ENCODE assay signal across 19 cellular contexts in the genomic region with DNA sequence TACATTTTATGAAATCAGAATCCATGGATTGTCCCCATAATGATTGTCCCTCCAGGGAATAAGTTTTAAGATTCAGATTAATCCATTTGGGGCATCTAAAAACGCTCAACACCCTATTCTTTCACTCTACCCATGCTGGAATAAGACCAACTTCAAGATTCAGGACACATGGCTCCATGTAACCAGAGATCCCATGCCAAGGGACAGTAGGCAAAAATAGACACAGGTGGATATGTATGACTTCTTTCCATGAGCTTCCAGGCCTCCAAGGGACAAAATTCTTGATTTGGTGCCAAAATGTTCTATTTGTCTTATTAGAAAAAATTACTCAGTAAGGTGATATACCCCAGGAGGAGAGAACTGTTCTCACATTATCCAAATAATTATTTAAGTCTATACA.
DNase-seq lines count a peak whose midpoint lies in the region; ATAC-seq and TF ChIP-seq lines count a peak whose summit lies in the region.
"Had no signal": no experiment of that assay in that cellular context is flagged by ENCODE, and none has a peak within 500 bp of the region (broad histone marks: within the 10 kb centered on the region; RNA-seq: fewer than 3 reads in every experiment).

No MANE protein-coding gene starts in this region.

- no peak overlapping the region for H2AFZ ChIP-seq in PC-3 (ENCODE audit: low read length)

- H3K4me3 ChIP-seq in PC-3 (ENCODE audit: low read length) (no peak overlapping the region), psoas muscle (no peak overlapping the region)
- H3K4me3 ChIP-seq: A549; BLaER1 treated with 17β-estradiol and CSF1 and Interleukin-3, amounts not matched to agents 10 nM and 100 nM; GM12878 had no signal

- DNase-seq in G401 (ENCODE audit: low spot score) (peak; percentile 75), PC-3 (peak; percentile 35), cerebellum (ENCODE audit: low spot score) (peak; percentile 68), psoas muscle (no peak), 8988T (no peak), ecto neural progenitor cell (ENCODE audit: low spot score) (no peak)
- DNase-seq: AML-193; Caco-2; Calu3; CD4-positive, alpha-beta T cell; CD8-positive, alpha-beta T cell; DMS79 treated with DMSO at 0.1 percent for 48 hours; GDM1 had no signal

- no peaks in the 10 kb centered on the region for H3K27me3 ChIP-seq in PC-3 (ENCODE audit: low read length)
- H3K27me3 ChIP-seq in psoas muscle (ENCODE audit: insufficient read depth in 3 of 3, low read length in 2 of 3), result no peaks in the 10 kb centered on the region
- H3K27me3 ChIP-seq: BLaER1 treated with 17β-estradiol and CSF1 and Interleukin-3, amounts not matched to agents 10 nM and 100 nM had no signal

- H3K9me3 ChIP-seq in PC-3 (ENCODE audit: low read length) (no peaks in the 10 kb centered on the region), psoas muscle (no peaks in the 10 kb centered on the region)
- H3K9me3 ChIP-seq: A549, Caco-2 had no signal

- POLR2A ChIA-PET in PC-3 (lab: Charles Lee; ENCODE audit: unreplicated experiment), result no interaction called here

- intact Hi-C loops in PC-3 (cut with micrococcal nuclease), result no loop called here
- intact Hi-C loops in psoas muscle (cut with DNase I), result no loop called here

- no TSS peak for BruUV-seq in PC-3 (replicated peaks; lab: Mats Ljungman, UMichigan)

- H3K4me1 ChIP-seq in PC-3 (ENCODE audit: insufficient read depth, low read length) (peaks cover 31% of the 10 kb centered on the region), psoas muscle (peaks cover 7% of the 10 kb centered on the region)

- 0 out of 2 replicates have a peak, but pooled peaks cover 5% of the 10 kb centered on the region for H3K9me2 ChIP-seq in PC-3 (replicated peaks; ENCODE audit: low read length)

- TF ChIP-seq CTCF in PC-3 (conservative IDR thresholded peaks at IDR 0.05; ENCODE audit: low read depth, low read length), result no peak
- TF ChIP-seq CTCF in psoas muscle (IDR thresholded peaks at IDR 0.05), result no peak

- CTCF ChIA-PET in PC-3 (lab: Charles Lee), result no interaction called here

- no peaks in the 10 kb centered on the region for H3F3A ChIP-seq in PC-3 (ENCODE audit: low read length, unreplicated experiment)

- ATAC-seq in PC-3 (no peak), psoas muscle (peak; percentile 74 to 84 (median 81)), GM18517 (IDR thresholded peaks at IDR 0.05; ENCODE audit: unreplicated experiment) (no peak), HG03432 (IDR thresholded peaks at IDR 0.05; ENCODE audit: unreplicated experiment) (no peak)
- ATAC-seq: A549; CD8-positive, alpha-beta T cell; GM12878 had no signal

- in situ Hi-C loops in G401 (cut with HindIII; ENCODE audit: low sequenced_read_pairs), result no loop called here

- H3K79me2 ChIP-seq in PC-3 (ENCODE audit: low read length), result no peaks in the 10 kb centered on the region

- no peaks in the 10 kb centered on the region for H4K20me1 ChIP-seq in PC-3 (ENCODE audit: low read length)
- H4K20me1 ChIP-seq: BLaER1 treated with 17β-estradiol and CSF1 and Interleukin-3, amounts not matched to agents 10 nM and 100 nM had no signal

- H3K36me3 ChIP-seq in PC-3 (ENCODE audit: low read depth, low read length) (no peaks in the 10 kb centered on the region; the same call in 1 of the 2 replicates), psoas muscle (ENCODE audit: insufficient read depth in 1 of 2, low read depth in 1 of 2) (no peaks in the 10 kb centered on the region)
- H3K36me3 ChIP-seq: BLaER1 treated with 17β-estradiol and CSF1 and Interleukin-3, amounts not matched to agents 10 nM and 100 nM had no signal

- no peak overlapping the region for H3K27ac ChIP-seq in PC-3 (ENCODE audit: low read length)
- H3K27ac ChIP-seq in psoas muscle, result no peak overlapping the region
- H3K27ac ChIP-seq: A549; BLaER1 treated with 17β-estradiol and CSF1 and Interleukin-3, amounts not matched to agents 10 nM and 100 nM; C4-2B had no signal

- H3K9ac ChIP-seq in PC-3 (ENCODE audit: low read length), result no peak overlapping the region
- H3K9ac ChIP-seq: BLaER1 treated with 17β-estradiol and CSF1 and Interleukin-3, amounts not matched to agents 10 nM and 100 nM had no signal

- H3K4me2 ChIP-seq in PC-3 (ENCODE audit: low read length), result no peak overlapping the region
- H3K4me2 ChIP-seq: A549; BLaER1 treated with 17β-estradiol and CSF1 and Interleukin-3, amounts not matched to agents 10 nM and 100 nM had no signal

- 17 to 39% (median 23%) methylated on average over 1 of the region's 1 CpG for WGBS in psoas muscle, 3 donors

Comparison
In these comparisons a context has a peak if more than half of its experiments do, and no peak if none do; other contexts are left out.
1. DNase-seq: peak in G401 (single experiment), PC-3 (single experiment) and cerebellum (single experiment); none in psoas muscle (0 of 2), 8988T (single experiment) and ecto neural progenitor cell (single experiment).
2. ATAC-seq: peak in psoas muscle (4 of 4); none in PC-3 (single experiment), GM18517 (single experiment) and HG03432 (single experiment).